Comparison of ENCODE assay signal across 10 cellular contexts in the genomic region with DNA sequence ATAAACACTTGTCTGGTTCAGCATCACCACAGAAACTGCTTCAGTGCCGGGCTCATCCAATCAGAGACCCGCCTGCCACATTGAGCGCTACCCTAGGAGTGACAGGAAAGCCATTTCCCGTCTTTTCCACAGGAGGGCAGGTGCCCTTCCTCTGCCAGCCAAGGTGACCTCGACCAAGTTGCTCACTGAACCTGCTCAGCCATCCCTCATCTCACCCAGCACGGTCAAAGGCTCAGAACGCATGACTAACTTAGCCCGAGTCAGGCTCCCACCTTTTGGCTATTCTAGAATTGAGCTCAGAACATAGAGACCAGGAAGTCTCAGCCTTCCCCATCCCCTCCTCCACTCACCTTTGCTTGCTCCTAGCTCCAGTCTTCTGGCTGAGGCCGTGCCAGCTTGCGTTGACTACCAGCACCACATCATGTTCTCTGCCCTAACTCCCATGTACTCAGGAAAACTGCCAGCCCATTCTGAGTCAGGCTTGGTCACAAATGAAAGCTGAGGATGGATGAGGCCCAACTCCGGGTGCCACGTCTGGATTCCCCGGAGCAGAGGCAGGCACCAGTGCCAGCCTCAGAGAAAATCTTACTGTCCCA. TPM values are rescaled to one million over a fixed set of nuclear protein-coding genes. Genes with fewer than 3 reads are reported as not detected.
DNase-seq lines count a peak whose midpoint lies in the region; ATAC-seq, FAIRE-seq and TF ChIP-seq lines count a peak whose summit lies in the region.
"Had no signal": no experiment of that assay in that cellular context is flagged by ENCODE, and none has a peak within 500 bp of the region (broad histone marks: within the 10 kb centered on the region; RNA-seq: fewer than 3 reads in every experiment).

No MANE protein-coding gene starts in this region.

- no peaks in the 10 kb centered on the region for H3K27me3 ChIP-seq in adrenal gland
- H3K27me3 ChIP-seq: upper lobe of left lung had no signal

- peaks cover 4% of the 10 kb centered on the region for H3K36me3 Mint-ChIP-seq in natural killer cell

- H3K9me3 ChIP-seq in adrenal gland (replicated peaks in 1 of 3), result no peaks in the 10 kb centered on the region
- H3K9me3 ChIP-seq: upper lobe of left lung had no signal

- WGBS in adrenal gland, 4 donors, result 33 to 41% (median 39%) methylated on average over 13 of the region's 13 CpGs

- peak in 1 of 2 donors; percentile 48 for TF ChIP-seq POLR2A in adrenal gland (IDR thresholded peaks at IDR 0.05)

- no peak overlapping the region for H3K4me3 ChIP-seq in adrenal gland

- H3K4me3 Mint-ChIP-seq in natural killer cell, result no peak overlapping the region

- H3K4me1 Mint-ChIP-seq in natural killer cell, result no peaks in the 10 kb centered on the region

- intact Hi-C loops in adrenal gland (cut with DNase I) (loop anchor here in 1 of 2 donors (10.0 kb wide), 1 partner anchor 159 kb away; no protein-coding TSS in a partner anchor), natural killer cell (cut with micrococcal nuclease) (no loop called here)

- H3K9me3 Mint-ChIP-seq in natural killer cell, result no peaks in the 10 kb centered on the region

- peak overlapping the region in 4 of 5 donors; percentile 46 to 93 (median 81) for H3K27ac ChIP-seq in adrenal gland
- H3K27ac ChIP-seq: KMS-11, upper lobe of left lung had no signal

- no peak overlapping the region for H3K27ac Mint-ChIP-seq in natural killer cell

- H3K36me3 ChIP-seq in adrenal gland (replicated peaks in 1 of 2), result peaks cover 0 to 10% of the 10 kb centered on the region in 2 donors

- H3K4me1 ChIP-seq in adrenal gland (replicated peaks in 1 of 2), result peaks cover 24 to 40% of the 10 kb centered on the region in 2 donors

- peak; percentile 71 for FAIRE-seq in HTR-8/SVneo (lab: Jason Lieb, UNC)

- ATAC-seq in GM19324 (IDR thresholded peaks at IDR 0.05; ENCODE audit: low FRiP score, unreplicated experiment) (no peak), natural killer cell (no peak)

- DNase-seq in Ammon's horn (ENCODE audit: low spot score) (peak; percentile 67), HTR-8/SVneo (ENCODE audit: insufficient read length, low spot score) (no peak), adrenal gland (peak; percentile 82 to 94 (median 87)), kidney glomerular epithelial cell (lab: John Stamatoyannopoulos, UW) (peak; percentile 82), ureter (ENCODE audit: low spot score) (no peak), natural killer cell (no peak), foreskin melanocyte (no peak)
- DNase-seq: upper lobe of left lung had no signal

- H3K27me3 Mint-ChIP-seq in natural killer cell (ENCODE audit: low read depth in 2 of 2), result no peaks in the 10 kb centered on the region

- peak in 3 of 6 experiments; percentile 22 to 24 (median 23) for TF ChIP-seq CTCF in adrenal gland (IDR thresholded peaks at IDR 0.05)
- TF ChIP-seq CTCF in natural killer cell (IDR thresholded peaks at IDR 0.05), result no peak

RNA-seq across cellular contexts. Expression of a gene that starts 15.6 kb away (rescaled TPM):
- total RNA-seq in adrenal gland (10 to 100 TPM in 7 of 8 donors, 1 to 10 TPM in 1; 8.5 to 52.2 (median 36.6) TPM), ureter (37.5 TPM), natural killer cell (10 to 100 TPM; 12.8 to 17.3 (median 17.2) TPM)
- polyA plus RNA-seq in adrenal gland, result 10 to 100 TPM; 10.3 to 70.4 (median 10.8) TPM

Comparison
In these comparisons a context has a peak if more than half of its experiments do, and no peak if none do; other contexts are left out.
1. DNase-seq: peak in Ammon's horn (single experiment), adrenal gland (7 of 7) and kidney glomerular epithelial cell (single experiment); none in HTR-8/SVneo (single experiment), ureter (single experiment), natural killer cell (single experiment) and foreskin melanocyte (single experiment).